18 cellular contexts compared by ENCODE assay signal in the genomic region with DNA sequence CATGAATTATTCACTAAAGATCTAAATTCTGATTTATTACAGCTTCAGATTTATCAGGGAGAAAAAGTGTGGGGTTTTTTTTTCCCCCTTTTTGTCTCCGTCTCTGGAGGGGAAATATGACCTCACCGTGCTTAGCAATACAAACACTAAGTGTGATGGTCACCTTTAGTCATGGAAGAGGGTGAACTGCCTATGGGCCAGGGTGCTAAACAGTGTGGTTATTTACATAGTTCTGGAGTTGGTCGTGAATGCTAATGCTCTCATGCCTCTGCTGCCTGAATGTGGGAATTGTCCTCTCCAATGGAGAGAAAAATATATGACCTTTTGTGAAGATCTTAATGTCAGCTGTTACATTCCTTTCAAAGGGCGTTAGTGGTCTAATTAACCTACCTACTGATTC. TPM values are rescaled to one million over a fixed set of nuclear protein-coding genes. Genes with fewer than 3 reads are reported as not detected.
A peak's percentile ranks its signal among the peaks of the same experiment; 100 is the strongest.
DNase-seq lines count a peak whose midpoint lies in the region; ATAC-seq and TF ChIP-seq lines count a peak whose summit lies in the region.
"Had no signal": no experiment of that assay in that cellular context is flagged by ENCODE, and none has a peak within 500 bp of the region (broad histone marks: within the 10 kb centered on the region; RNA-seq: fewer than 3 reads in every experiment).

No MANE protein-coding gene starts in this region.

- no peaks in the 10 kb centered on the region for H3K27me3 Mint-ChIP-seq in activated naive CD4-positive, alpha-beta T cell treated with anti-CD3 and anti-CD28 coated beads for 36 hours (ENCODE audit: low read depth)

- peaks cover 4% of the 10 kb centered on the region for H3K9me3 Mint-ChIP-seq in activated naive CD4-positive, alpha-beta T cell treated with anti-CD3 and anti-CD28 coated beads for 36 hours

- intact Hi-C loops in activated naive CD4-positive, alpha-beta T cell treated with anti-CD3 and anti-CD28 coated beads for 36 hours (cut with micrococcal nuclease): no loop called here

- H3K36me3 Mint-ChIP-seq in activated naive CD4-positive, alpha-beta T cell treated with anti-CD3 and anti-CD28 coated beads for 36 hours (ENCODE audit: low read depth): no peaks in the 10 kb centered on the region
- H3K36me3 Mint-ChIP-seq: neural progenitor cell had no signal

- DNase-seq in COLO829 (ENCODE audit: low spot score): peak; percentile 75
- DNase-seq in HPDE6-E6E7 (ENCODE audit: extremely low spot score): peak; percentile 27
- peak; percentile 49 for DNase-seq in RWPE1 (ENCODE audit: low spot score)
- peak; percentile 72 for DNase-seq in foreskin melanocyte
- DNase-seq in activated naive CD4-positive, alpha-beta T cell treated with anti-CD3 and anti-CD28 coated beads for 36 hours: no peak
- no peak for DNase-seq in NCI-H1105 treated with DMSO at 0.1 percent for 48 hours (lab: John Stamatoyannopoulos, UW)
- DNase-seq: activated CD8-positive, alpha-beta memory T cell treated with anti-CD3 and anti-CD28 coated beads for 24 hours; activated naive CD4-positive, alpha-beta T cell; GF-D8; NCI-H2227 treated with DMSO at 0.1 percent for 48 hours; RPMI8226; stomach had no signal

- no peak overlapping the region for H3K27ac Mint-ChIP-seq in activated naive CD4-positive, alpha-beta T cell treated with anti-CD3 and anti-CD28 coated beads for 36 hours
- H3K27ac Mint-ChIP-seq: GM23338, neural progenitor cell had no signal

- ATAC-seq in HG03378 (IDR thresholded peaks at IDR 0.05; ENCODE audit: unreplicated experiment) (no peak), GM19467 (IDR thresholded peaks at IDR 0.05; ENCODE audit: unreplicated experiment) (no peak)

- POLR2A ChIA-PET in RWPE1 (lab: Yijun Ruan, JAX; ENCODE audit: low non-redundant PET): no interaction called here

- no peak for TF ChIP-seq CTCF in RWPE1 (conservative IDR thresholded peaks at IDR 0.05; ENCODE audit: low read depth)

- H3K4me1 Mint-ChIP-seq in activated naive CD4-positive, alpha-beta T cell treated with anti-CD3 and anti-CD28 coated beads for 36 hours (ENCODE audit: low read depth): no peaks in the 10 kb centered on the region

- CTCF ChIA-PET in RWPE1 (lab: Yijun Ruan, JAX): interaction anchor here (0.5 to 0.7 kb wide), 3 partner anchors 46 to 760 kb away, joined by 3 to 4 read pairs (median 3); no protein-coding TSS in a partner anchor
- CTCF ChIA-PET in activated naive CD4-positive, alpha-beta T cell treated with anti-CD3 and anti-CD28 coated beads for 36 hours (lab: Charles Lee): no interaction called here

- H3K4me3 Mint-ChIP-seq in activated naive CD4-positive, alpha-beta T cell treated with anti-CD3 and anti-CD28 coated beads for 36 hours: no peak overlapping the region
- H3K4me3 Mint-ChIP-seq: GM23338, neural progenitor cell had no signal

- H3K27ac ChIP-seq in RWPE1: peak overlapping the region; percentile 80
- H3K27ac ChIP-seq: BLaER1 treated with 17β-estradiol and CSF1 and Interleukin-3, amounts not matched to agents 10 nM and 100 nM; cardiac muscle cell; neural progenitor cell; stomach had no signal

RNA-seq across cellular contexts. Expression of a gene that starts 44.8 kb away (rescaled TPM):
- total RNA-seq in activated naive CD4-positive, alpha-beta T cell treated with anti-CD3 and anti-CD28 coated beads for 36 hours: 10 to 100 TPM; 38.8 to 39.0 TPM

Comparison
In these comparisons a context has a peak if more than half of its experiments do, and no peak if none do; other contexts are left out.
1. DNase-seq: peak in COLO829 (single experiment), HPDE6-E6E7 (single experiment), RWPE1 (single experiment) and foreskin melanocyte (single experiment); none in activated naive CD4-positive, alpha-beta T cell treated with anti-CD3 and anti-CD28 coated beads for 36 hours (single experiment) and NCI-H1105 treated with DMSO at 0.1 percent for 48 hours (single experiment).